1 cellular context compared by ENCODE assay signal in genomic region chr6:119312875-119313338, GRCh38.
TF ChIP-seq lines count a peak whose summit lies in the region.

No MANE protein-coding gene starts in this region.

TF ChIP-seq in K562, 482 proteins besides CTCF, POLR2A, EP300 and RAD21 (continued from another document and continues in another):
- TF ChIP-seq, protein P1, sequence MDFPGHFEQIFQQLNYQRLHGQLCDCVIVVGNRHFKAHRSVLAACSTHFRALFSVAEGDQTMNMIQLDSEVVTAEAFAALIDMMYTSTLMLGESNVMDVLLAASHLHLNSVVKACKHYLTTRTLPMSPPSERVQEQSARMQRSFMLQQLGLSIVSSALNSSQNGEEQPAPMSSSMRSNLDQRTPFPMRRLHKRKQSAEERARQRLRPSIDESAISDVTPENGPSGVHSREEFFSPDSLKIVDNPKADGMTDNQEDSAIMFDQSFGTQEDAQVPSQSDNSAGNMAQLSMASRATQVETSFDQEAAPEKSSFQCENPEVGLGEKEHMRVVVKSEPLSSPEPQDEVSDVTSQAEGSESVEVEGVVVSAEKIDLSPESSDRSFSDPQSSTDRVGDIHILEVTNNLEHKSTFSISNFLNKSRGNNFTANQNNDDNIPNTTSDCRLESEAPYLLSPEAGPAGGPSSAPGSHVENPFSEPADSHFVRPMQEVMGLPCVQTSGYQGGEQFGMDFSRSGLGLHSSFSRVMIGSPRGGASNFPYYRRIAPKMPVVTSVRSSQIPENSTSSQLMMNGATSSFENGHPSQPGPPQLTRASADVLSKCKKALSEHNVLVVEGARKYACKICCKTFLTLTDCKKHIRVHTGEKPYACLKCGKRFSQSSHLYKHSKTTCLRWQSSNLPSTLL (IDR thresholded peaks at IDR 0.05), result no peak
- TF ChIP-seq ZBTB34 (CRISPR knock-in tag; IDR thresholded peaks at IDR 0.05), result no peak
- 0 out of 2 replicates have a peak, but pooled peaks have one; percentile 37 for TF ChIP-seq ZNF766 (CRISPR knock-in tag; conservative IDR thresholded peaks at IDR 0.05)
- peak; percentile 99 for TF ChIP-seq LEF1 (IDR thresholded peaks at IDR 0.05)
- TF ChIP-seq MBD2 (IDR thresholded peaks at IDR 0.05; ENCODE audit: borderline replicate concordance, low read depth), result peak; percentile 66
- no peak for TF ChIP-seq BRD4 (IDR thresholded peaks at IDR 0.05)
- TF ChIP-seq ZNF232 (CRISPR knock-in tag; IDR thresholded peaks at IDR 0.05), result no peak
- no peak for TF ChIP-seq KLF6 (CRISPR knock-in tag; IDR thresholded peaks at IDR 0.05; ENCODE audit: borderline replicate concordance)
- peak; percentile 97 for TF ChIP-seq ETV1 (tag; conservative IDR thresholded peaks at IDR 0.05; ENCODE audit: low read depth)
- TF ChIP-seq ZNF589 (CRISPR knock-in tag; IDR thresholded peaks at IDR 0.05; ENCODE audit: low read depth), result 0 out of 2 replicates have a peak, but pooled peaks have one; percentile 12
- no peak for TF ChIP-seq DIDO1 (tag; IDR thresholded peaks at IDR 0.05; ENCODE audit: low read depth)
- peak; percentile 80 for TF ChIP-seq STAT5A (IDR thresholded peaks at IDR 0.05; ENCODE audit: borderline replicate concordance, low read length)
- TF ChIP-seq PHF20 (IDR thresholded peaks at IDR 0.05; ENCODE audit: partially characterized antibody), result no peak
- TF ChIP-seq FOS (IDR thresholded peaks at IDR 0.05; ENCODE audit: extremely low read depth, insufficient read length), result no peak
- TF ChIP-seq POLR2AphosphoS2 (IDR thresholded peaks at IDR 0.05; ENCODE audit: low read length), result no peak
- no peak for TF ChIP-seq RHOXF2B (CRISPR knock-in tag; conservative IDR thresholded peaks at IDR 0.05)
- peak; percentile 94 for TF ChIP-seq CBFA2T3 (IDR thresholded peaks at IDR 0.05)
- TF ChIP-seq, protein P2, sequence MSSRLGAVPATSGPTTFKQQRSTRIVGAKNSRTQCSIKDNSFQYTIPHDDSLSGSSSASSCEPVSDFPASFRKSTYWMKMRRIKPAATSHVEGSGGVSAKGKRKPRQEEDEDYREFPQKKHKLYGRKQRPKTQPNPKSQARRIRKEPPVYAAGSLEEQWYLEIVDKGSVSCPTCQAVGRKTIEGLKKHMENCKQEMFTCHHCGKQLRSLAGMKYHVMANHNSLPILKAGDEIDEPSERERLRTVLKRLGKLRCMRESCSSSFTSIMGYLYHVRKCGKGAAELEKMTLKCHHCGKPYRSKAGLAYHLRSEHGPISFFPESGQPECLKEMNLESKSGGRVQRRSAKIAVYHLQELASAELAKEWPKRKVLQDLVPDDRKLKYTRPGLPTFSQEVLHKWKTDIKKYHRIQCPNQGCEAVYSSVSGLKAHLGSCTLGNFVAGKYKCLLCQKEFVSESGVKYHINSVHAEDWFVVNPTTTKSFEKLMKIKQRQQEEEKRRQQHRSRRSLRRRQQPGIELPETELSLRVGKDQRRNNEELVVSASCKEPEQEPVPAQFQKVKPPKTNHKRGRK (tag; IDR thresholded peaks at IDR 0.05), result no peak
- no peak for TF ChIP-seq IRF2 (CRISPR knock-in tag; IDR thresholded peaks at IDR 0.05)
- no peak for TF ChIP-seq ELK1 (CRISPR knock-in tag; IDR thresholded peaks at IDR 0.05)
- TF ChIP-seq POLR2AphosphoS5 (IDR thresholded peaks at IDR 0.05; ENCODE audit: control insufficient read depth, insufficient read depth, low read depth, low read length), result peak; percentile 69; the same call in 1 of the 2 replicates
- no peak for TF ChIP-seq ZNF174 (CRISPR knock-in tag; IDR thresholded peaks at IDR 0.05)
- peak in 1 of 2 experiments; percentile 41; a peak in 1 of 4 replicates for TF ChIP-seq SIN3A (IDR thresholded peaks at IDR 0.05; ENCODE audit: borderline replicate concordance in 2 of 2, control insufficient read depth in 1 of 2, low read depth in 2 of 2, low read length in 2 of 2)
- TF ChIP-seq ZC3H11A (IDR thresholded peaks at IDR 0.05; ENCODE audit: low read depth, low read length), result no peak
- TF ChIP-seq RNF2 (IDR thresholded peaks at IDR 0.05), result peak; percentile 96
- TF ChIP-seq ZNF785 (CRISPR knock-in tag; IDR thresholded peaks at IDR 0.05), result no peak
- no peak for TF ChIP-seq ZNF655 (CRISPR knock-in tag; IDR thresholded peaks at IDR 0.05)
- TF ChIP-seq, protein P3, sequence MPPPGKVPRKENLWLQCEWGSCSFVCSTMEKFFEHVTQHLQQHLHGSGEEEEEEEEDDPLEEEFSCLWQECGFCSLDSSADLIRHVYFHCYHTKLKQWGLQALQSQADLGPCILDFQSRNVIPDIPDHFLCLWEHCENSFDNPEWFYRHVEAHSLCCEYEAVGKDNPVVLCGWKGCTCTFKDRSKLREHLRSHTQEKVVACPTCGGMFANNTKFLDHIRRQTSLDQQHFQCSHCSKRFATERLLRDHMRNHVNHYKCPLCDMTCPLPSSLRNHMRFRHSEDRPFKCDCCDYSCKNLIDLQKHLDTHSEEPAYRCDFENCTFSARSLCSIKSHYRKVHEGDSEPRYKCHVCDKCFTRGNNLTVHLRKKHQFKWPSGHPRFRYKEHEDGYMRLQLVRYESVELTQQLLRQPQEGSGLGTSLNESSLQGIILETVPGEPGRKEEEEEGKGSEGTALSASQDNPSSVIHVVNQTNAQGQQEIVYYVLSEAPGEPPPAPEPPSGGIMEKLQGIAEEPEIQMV (tag; conservative IDR thresholded peaks at IDR 0.05; ENCODE audit: low read depth), result no peak
- peak in 1 of 2 experiments; percentile 69; a peak in 1 of 3 replicates for TF ChIP-seq CBX3 (IDR thresholded peaks at IDR 0.05; ENCODE audit: borderline replicate concordance in 1 of 2, low read length in 2 of 2)
- TF ChIP-seq TCF3 (CRISPR knock-in tag; IDR thresholded peaks at IDR 0.05), result peak; percentile 88
- no peak for TF ChIP-seq ATF4 (CRISPR knock-in tag; IDR thresholded peaks at IDR 0.05)
- no peak for TF ChIP-seq ZNF184 (CRISPR knock-in tag; IDR thresholded peaks at IDR 0.05)
- TF ChIP-seq MTA3 (IDR thresholded peaks at IDR 0.05; ENCODE audit: borderline replicate concordance), result peak; percentile 79; the same call in 1 of the 2 replicates
- peak; percentile 49 for TF ChIP-seq MITF (IDR thresholded peaks at IDR 0.05)
- TF ChIP-seq ZNF586 (CRISPR knock-in tag; conservative IDR thresholded peaks at IDR 0.05), result no peak
- TF ChIP-seq, protein P4, sequence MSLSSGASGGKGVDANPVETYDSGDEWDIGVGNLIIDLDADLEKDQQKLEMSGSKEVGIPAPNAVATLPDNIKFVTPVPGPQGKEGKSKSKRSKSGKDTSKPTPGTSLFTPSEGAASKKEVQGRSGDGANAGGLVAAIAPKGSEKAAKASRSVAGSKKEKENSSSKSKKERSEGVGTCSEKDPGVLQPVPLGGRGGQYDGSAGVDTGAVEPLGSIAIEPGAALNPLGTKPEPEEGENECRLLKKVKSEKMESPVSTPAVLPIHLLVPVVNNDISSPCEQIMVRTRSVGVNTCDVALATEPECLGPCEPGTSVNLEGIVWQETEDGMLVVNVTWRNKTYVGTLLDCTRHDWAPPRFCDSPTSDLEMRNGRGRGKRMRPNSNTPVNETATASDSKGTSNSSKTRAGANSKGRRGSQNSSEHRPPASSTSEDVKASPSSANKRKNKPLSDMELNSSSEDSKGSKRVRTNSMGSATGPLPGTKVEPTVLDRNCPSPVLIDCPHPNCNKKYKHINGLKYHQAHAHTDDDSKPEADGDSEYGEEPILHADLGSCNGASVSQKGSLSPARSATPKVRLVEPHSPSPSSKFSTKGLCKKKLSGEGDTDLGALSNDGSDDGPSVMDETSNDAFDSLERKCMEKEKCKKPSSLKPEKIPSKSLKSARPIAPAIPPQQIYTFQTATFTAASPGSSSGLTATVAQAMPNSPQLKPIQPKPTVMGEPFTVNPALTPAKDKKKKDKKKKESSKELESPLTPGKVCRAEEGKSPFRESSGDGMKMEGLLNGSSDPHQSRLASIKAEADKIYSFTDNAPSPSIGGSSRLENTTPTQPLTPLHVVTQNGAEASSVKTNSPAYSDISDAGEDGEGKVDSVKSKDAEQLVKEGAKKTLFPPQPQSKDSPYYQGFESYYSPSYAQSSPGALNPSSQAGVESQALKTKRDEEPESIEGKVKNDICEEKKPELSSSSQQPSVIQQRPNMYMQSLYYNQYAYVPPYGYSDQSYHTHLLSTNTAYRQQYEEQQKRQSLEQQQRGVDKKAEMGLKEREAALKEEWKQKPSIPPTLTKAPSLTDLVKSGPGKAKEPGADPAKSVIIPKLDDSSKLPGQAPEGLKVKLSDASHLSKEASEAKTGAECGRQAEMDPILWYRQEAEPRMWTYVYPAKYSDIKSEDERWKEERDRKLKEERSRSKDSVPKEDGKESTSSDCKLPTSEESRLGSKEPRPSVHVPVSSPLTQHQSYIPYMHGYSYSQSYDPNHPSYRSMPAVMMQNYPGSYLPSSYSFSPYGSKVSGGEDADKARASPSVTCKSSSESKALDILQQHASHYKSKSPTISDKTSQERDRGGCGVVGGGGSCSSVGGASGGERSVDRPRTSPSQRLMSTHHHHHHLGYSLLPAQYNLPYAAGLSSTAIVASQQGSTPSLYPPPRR (CRISPR knock-in tag; IDR thresholded peaks at IDR 0.05; ENCODE audit: borderline replicate concordance), result no peak
